ENCODE assay signal across 15 cellular contexts in the genomic region with DNA sequence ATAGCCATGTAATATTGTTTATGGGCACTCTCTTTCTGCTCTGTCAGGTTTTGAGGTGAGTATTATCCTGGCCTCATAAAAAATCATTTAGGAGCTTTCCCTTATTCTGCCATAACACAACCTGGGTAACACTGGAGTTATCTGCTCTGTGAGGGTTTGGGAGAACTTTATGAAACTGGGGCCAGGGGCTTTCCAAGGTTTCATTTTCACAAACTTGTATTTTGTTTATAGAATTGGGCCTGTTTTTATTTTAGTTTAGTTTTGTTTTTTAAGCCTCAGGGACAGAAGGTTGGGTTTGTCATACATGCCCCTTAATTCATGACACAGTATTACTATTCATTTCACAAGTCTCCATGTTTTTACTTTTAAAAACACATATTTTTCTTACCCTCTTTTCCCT.
DNase-seq lines count a peak whose midpoint lies in the region; ATAC-seq and TF ChIP-seq lines count a peak whose summit lies in the region.
"Had no signal": no experiment of that assay in that cellular context is flagged by ENCODE, and none has a peak within 500 bp of the region (broad histone marks: within the 10 kb centered on the region; RNA-seq: fewer than 3 reads in every experiment).

No MANE protein-coding gene starts in this region.

- no peaks in the 10 kb centered on the region for H3K27me3 ChIP-seq in KMS-11 (ENCODE audit: insufficient read depth, low read depth)
- H3K27me3 ChIP-seq in heart left ventricle: no peaks in the 10 kb centered on the region

- H4K20me1 ChIP-seq in KMS-11 (ENCODE audit: insufficient read depth): no peaks in the 10 kb centered on the region

- no peaks in the 10 kb centered on the region for H3K36me3 ChIP-seq in KMS-11 (ENCODE audit: insufficient read depth)
- H3K36me3 ChIP-seq in heart left ventricle: no peaks in the 10 kb centered on the region
- H3K36me3 ChIP-seq: lower lobe of right lung had no signal

- intact Hi-C loops in heart left ventricle (cut with DNase I): no loop called here

- TF ChIP-seq CTCF in KMS-11 (conservative IDR thresholded peaks at IDR 0.05; ENCODE audit: low read depth, low read length) (no peak), heart left ventricle (IDR thresholded peaks at IDR 0.05) (no peak)

- no peaks in the 10 kb centered on the region for H3K9me3 ChIP-seq in heart left ventricle
- H3K9me3 ChIP-seq: Caco-2, lower lobe of right lung had no signal

- H3K27ac ChIP-seq in KMS-11 (peak overlapping the region; percentile 43), heart left ventricle (no peak overlapping the region)
- H3K27ac ChIP-seq: lower lobe of right lung had no signal

- H3K9ac ChIP-seq in KMS-11: no peak overlapping the region

- H3K4me3 ChIP-seq in KMS-11 (IDR thresholded peaks at IDR 0.05; ENCODE audit: insufficient read depth, low read depth, low read length): no peak overlapping the region
- H3K4me3 ChIP-seq in heart left ventricle: no peak overlapping the region
- H3K4me3 ChIP-seq: lower lobe of right lung had no signal

- DNase-seq in NOMO-1 (lab: John Stamatoyannopoulos, UW; ENCODE audit: unreplicated experiment in 2 of 2) (no peak), heart left ventricle (no peak), dermis blood vessel endothelial cell (no peak)
- DNase-seq: activated effector memory CD4-positive, alpha-beta T cell treated with Interleukin-2 at 50 U/mL for 16 hours; anterior cingulate cortex; Caco-2; lower lobe of right lung; NCI-H2081 treated with DMSO at 0.1 percent for 48 hours; NCI-H526 treated with DMSO at 0.1 percent for 48 hours; stimulated activated CD4-positive, alpha-beta T cell treated with anti-CD3 and anti-CD28 coated beads, Interleukin-15, amount 100 ng/mL, for 24 hours had no signal

- peak; percentile 52 for ATAC-seq in GM18508 (IDR thresholded peaks at IDR 0.05; ENCODE audit: insufficient read depth, unreplicated experiment)
- ATAC-seq in GM19395 (IDR thresholded peaks at IDR 0.05; ENCODE audit: unreplicated experiment): peak; percentile 55
- peak; percentile 62 for ATAC-seq in HG02798 (IDR thresholded peaks at IDR 0.05; ENCODE audit: poor library complexity, unreplicated experiment)
- ATAC-seq in heart left ventricle: no peak
- no peak for ATAC-seq in GM18858 (IDR thresholded peaks at IDR 0.05; ENCODE audit: unreplicated experiment)

- no peak for TF ChIP-seq POLR2A in heart left ventricle (IDR thresholded peaks at IDR 0.05)

- no peaks in the 10 kb centered on the region for H3K79me2 ChIP-seq in KMS-11 (ENCODE audit: insufficient read depth, low read depth)

- H3K4me2 ChIP-seq in KMS-11: peak overlapping the region; percentile 18

- H3K4me1 ChIP-seq in KMS-11 (ENCODE audit: low read depth, poor library complexity, severe bottlenecking) (peaks cover 15% of the 10 kb centered on the region), heart left ventricle (no peaks in the 10 kb centered on the region)
- H3K4me1 ChIP-seq: Caco-2, lower lobe of right lung had no signal

- no peak overlapping the region for H2AFZ ChIP-seq in KMS-11 (ENCODE audit: low read depth)

Comparison
In these comparisons a context has a peak if more than half of its experiments do, and no peak if none do; other contexts are left out.
1. ATAC-seq: peak in GM18508 (single experiment), GM19395 (single experiment) and HG02798 (single experiment); none in heart left ventricle (0 of 4) and GM18858 (single experiment).